ENCODE assay signal across 8 cellular contexts in genomic region chr6:15248451-15249370, GRCh38. TPM values are rescaled to one million over a fixed set of nuclear protein-coding genes. Genes with fewer than 3 reads are reported as not detected.
DNase-seq lines count a peak whose midpoint lies in the region; ATAC-seq and TF ChIP-seq lines count a peak whose summit lies in the region.

No MANE protein-coding gene starts in this region.

- H2AK5ac ChIP-seq in trophoblast cell (ENCODE audit: low read length): no peak overlapping the region

- H2AFZ ChIP-seq in trophoblast cell (ENCODE audit: insufficient read depth, low read length, poor library complexity): no peak overlapping the region

- H3K14ac ChIP-seq in trophoblast cell (ENCODE audit: low read length): peak overlapping the region; percentile 19

- peak overlapping the region; percentile 72 for H3K9ac ChIP-seq in adipocyte (ENCODE audit: low read length)
- H3K9ac ChIP-seq in trophoblast cell (ENCODE audit: low read length): peak overlapping the region; percentile 77

- no peaks in the 10 kb centered on the region for H3K36me3 ChIP-seq in adipocyte (ENCODE audit: control insufficient read depth, insufficient read depth, low read length, severe bottlenecking)
- no peaks in the 10 kb centered on the region for H3K36me3 ChIP-seq in trophoblast cell (ENCODE audit: control insufficient read depth in 1 of 2, insufficient read depth in 2 of 2, low read length in 2 of 2)
- no peaks in the 10 kb centered on the region for H3K36me3 ChIP-seq in tibial artery

- peak overlapping the region; percentile 25 for H3K4ac ChIP-seq in trophoblast cell (ENCODE audit: low read depth, low read length)

- peak overlapping the region; percentile 64 for H4K91ac ChIP-seq in trophoblast cell (ENCODE audit: low read depth, low read length)

- no peak overlapping the region for H3K18ac ChIP-seq in trophoblast cell (ENCODE audit: low read length)

- intact Hi-C loops in cardiac septum (cut with DNase I): loop anchor here (5.0 to 10.0 kb wide), 8 partner anchors 64 to 1036 kb away; no protein-coding TSS in a partner anchor
- intact Hi-C loops in tibial artery (cut with DNase I; ENCODE audit: low total_unique reads): loop anchor here (10.0 kb wide), 3 partner anchors 186 to 1044 kb away; no protein-coding TSS in a partner anchor

- H2BK5ac ChIP-seq in trophoblast cell (ENCODE audit: low read depth, low read length, poor library complexity): peak overlapping the region; percentile 7

- H3K79me1 ChIP-seq in trophoblast cell (ENCODE audit: low read length): peaks cover 15% of the 10 kb centered on the region

- peak overlapping the region; percentile 59 for H4K8ac ChIP-seq in trophoblast cell (ENCODE audit: low read depth, low read length)

- H3K27ac ChIP-seq in trophoblast cell (ENCODE audit: low read depth, low read length) (peak overlapping the region; percentile 74), tibial artery (peak overlapping the region; percentile 88 to 91)

- H3K9me3 ChIP-seq in adipocyte (ENCODE audit: control insufficient read depth, low read length) (no peaks in the 10 kb centered on the region), trophoblast cell (ENCODE audit: insufficient read depth, low read depth, low read length) (peaks cover 2% of the 10 kb centered on the region), tibial artery (no peaks in the 10 kb centered on the region)

- TF ChIP-seq CTCF in tibial artery (IDR thresholded peaks at IDR 0.05): peak in 1 of 2 experiments; percentile 17

- H4K12ac ChIP-seq in trophoblast cell (ENCODE audit: low read depth, low read length): no peak overlapping the region

- H3K4me1 ChIP-seq in adipocyte (ENCODE audit: control insufficient read depth, insufficient read depth, low read length) (peaks cover 29% of the 10 kb centered on the region), trophoblast cell (ENCODE audit: control insufficient read depth in 1 of 2, insufficient read depth in 2 of 2, low read length in 2 of 2) (peaks cover 11 to 14% of the 10 kb centered on the region in 2 experiments), tibial artery (peaks cover 0 to 36% (median 15%) of the 10 kb centered on the region in 4 donors)

- H3K27me3 ChIP-seq in adipocyte (replicated peaks; ENCODE audit: control insufficient read depth, insufficient read depth, low read length) (no peaks in the 10 kb centered on the region), trophoblast cell (ENCODE audit: insufficient read depth, low read length) (no peaks in the 10 kb centered on the region), tibial artery (no peaks in the 10 kb centered on the region)

- H3K79me2 ChIP-seq in trophoblast cell (ENCODE audit: control insufficient read depth, insufficient read depth, low read length, poor library complexity): peaks cover 13% of the 10 kb centered on the region

- no peak overlapping the region for H2BK12ac ChIP-seq in trophoblast cell (ENCODE audit: low read length)

- H3K4me3 ChIP-seq in adipocyte (ENCODE audit: low read length) (peak overlapping the region; percentile 93), trophoblast cell (ENCODE audit: low read depth, low read length) (peak overlapping the region; percentile 84), tibial artery (peak overlapping the region; percentile 60 to 69)

- H3K4me2 ChIP-seq in trophoblast cell (ENCODE audit: low read length): peak overlapping the region; percentile 98

- no peak overlapping the region for H3K23ac ChIP-seq in trophoblast cell (ENCODE audit: low read length)

- H2BK120ac ChIP-seq in trophoblast cell (ENCODE audit: insufficient read depth, low read length, poor library complexity): no peak overlapping the region

- peak; percentile 28 for ATAC-seq in HG02623 (IDR thresholded peaks at IDR 0.05; ENCODE audit: unreplicated experiment)

- DNase-seq in GF-D8 (lab: John Stamatoyannopoulos, UW) (peak; percentile 77), NCI-H1417 treated with DMSO at 0.1 percent for 48 hours (lab: John Stamatoyannopoulos, UW) (peak; percentile 61), SW480 (ENCODE audit: low spot score) (peak; percentile 86), adipocyte (ENCODE audit: low read depth) (peak; percentile 99), cardiac septum (ENCODE audit: low spot score) (peak; percentile 99), trophoblast cell (peak; percentile 90 to 99), tibial artery (peak; percentile 93 to 96)

- WGBS in trophoblast cell (ENCODE audit: extremely low coverage, insufficient coverage, insufficient read length): no CpG with 5 or more reads among the region's 83 CpGs

RNA-seq across cellular contexts. Expression of gene JARID2, which starts 2.8 kb away (rescaled TPM):
- 4.5 TPM for total RNA-seq in cardiac septum
- 41.7 and 44.1 TPM in 2 replicates for polyA plus RNA-seq in trophoblast cell (2013)

Comparison
In these comparisons a context has a peak if more than half of its experiments do, and no peak if none do; other contexts are left out.
1. Peak in every context shown above with its lines: DNase-seq, ATAC-seq, H3K4me3 ChIP-seq and H3K27ac ChIP-seq.